Comparison of ENCODE assay signal across 11 cellular contexts in the genomic region with DNA sequence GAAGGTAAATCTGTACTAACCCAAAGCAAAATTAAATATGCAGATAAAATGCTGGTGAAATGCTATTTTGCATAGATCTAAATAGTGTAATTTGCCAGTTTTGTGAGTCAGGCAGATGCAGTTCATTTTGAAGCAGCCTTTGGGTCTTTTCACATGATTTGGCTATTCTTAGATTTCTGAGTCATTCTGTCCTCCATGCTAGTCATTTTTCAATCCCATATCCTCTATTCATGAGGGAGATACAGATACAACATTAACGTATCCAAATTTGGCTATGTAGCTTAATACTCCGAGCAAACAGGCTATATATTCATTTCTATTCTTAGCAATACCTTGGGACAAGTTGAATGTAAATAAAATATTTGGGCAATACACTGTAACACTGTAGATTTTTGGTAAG.
DNase-seq lines count a peak whose midpoint lies in the region; ATAC-seq and TF ChIP-seq lines count a peak whose summit lies in the region.
"Had no signal": no experiment of that assay in that cellular context is flagged by ENCODE, and none has a peak within 500 bp of the region (broad histone marks: within the 10 kb centered on the region; RNA-seq: fewer than 3 reads in every experiment).

No MANE protein-coding gene starts in this region.

- H3K9me3 ChIP-seq in subcutaneous abdominal adipose tissue (ENCODE audit: control insufficient read depth in 5 of 5, low read length in 5 of 5) = no peaks in the 10 kb centered on the region
- H3K9me3 ChIP-seq: neutrophil had no signal

- no peak for TF ChIP-seq CTCF in GM13977 (IDR thresholded peaks at IDR 0.05; ENCODE audit: extremely low read depth, insufficient read depth, missing control alignments)
- no peak for TF ChIP-seq CTCF in fibroblast of mammary gland (conservative IDR thresholded peaks at IDR 0.05; ENCODE audit: control insufficient read depth, insufficient read depth, low read depth, low read length)

- H3K27ac ChIP-seq in subcutaneous abdominal adipose tissue (ENCODE audit: low read depth, low read length) = peak overlapping the region; percentile 18
- H3K27ac ChIP-seq: neutrophil had no signal

- DNase-seq in GM13977 (ENCODE audit: low spot score) (peak; percentile 59), fibroblast of mammary gland (ENCODE audit: low read depth) (peak; percentile 79), HK-2 (ENCODE audit: unreplicated experiment) (no peak), activated gamma-delta T cell (lab: John Stamatoyannopoulos, UW) (no peak), NOMO-1 treated with DMSO at 0.1 percent for 48 hours (lab: John Stamatoyannopoulos, UW; ENCODE audit: unreplicated experiment) (no peak)
- DNase-seq: stimulated activated CD4-positive, alpha-beta T cell treated with anti-CD3 and anti-CD28 coated beads, Interleukin-1b, Interleukin-23, amount 100 ng/mL, for 48 hours had no signal

- no peak overlapping the region for H3K9ac ChIP-seq in subcutaneous abdominal adipose tissue (ENCODE audit: low read length in 5 of 5)

- no peaks in the 10 kb centered on the region for H3K36me3 ChIP-seq in subcutaneous abdominal adipose tissue (ENCODE audit: control insufficient read depth in 5 of 5, insufficient read depth in 5 of 5, low read length in 5 of 5)
- H3K36me3 ChIP-seq: neutrophil had no signal

- peak; percentile 82 for ATAC-seq in SK-N-SH treated with all-trans-retinoic acid at 6 μM for 48 hours
- no peak for ATAC-seq in GM18519 (IDR thresholded peaks at IDR 0.05; ENCODE audit: low FRiP score, unreplicated experiment)
- ATAC-seq: stimulated activated memory B cell treated with anti-CD40 and anti-IgM and Interleukin-4, amounts not matched to agents 10 μg/mL and 1 μg/mL and 100 μg/mL, for 72 hours had no signal

- H3K27me3 ChIP-seq in subcutaneous abdominal adipose tissue (ENCODE audit: control insufficient read depth in 5 of 5, insufficient read depth in 4 of 5, low read length in 5 of 5) = no peaks in the 10 kb centered on the region
- H3K27me3 ChIP-seq: neutrophil had no signal

- peaks cover 0 to 8% (median 0%) of the 10 kb centered on the region in 5 donors for H3K4me1 ChIP-seq in subcutaneous abdominal adipose tissue (ENCODE audit: control insufficient read depth in 5 of 5, insufficient read depth in 5 of 5, low read length in 5 of 5)

- in situ Hi-C loops in GM13977 (cut with MboI; ENCODE audit: low pct_unique_long_range_greater_than_20kb, low sequenced_read_pairs, unreplicated experiment) = no loop called here

- H3K4me3 ChIP-seq in fibroblast of mammary gland (ENCODE audit: control insufficient read depth, low read depth, low read length) = no peak overlapping the region
- H3K4me3 ChIP-seq in subcutaneous abdominal adipose tissue (ENCODE audit: low read depth in 1 of 5, low read length in 5 of 5) = no peak overlapping the region

TF ChIP-seq in SK-N-SH treated with all-trans-retinoic acid at 6 μM for 48 hours, 23 proteins besides CTCF, POLR2A, EP300 and RAD21:
- TF ChIP-seq TSHZ2 (CRISPR knock-in tag; IDR thresholded peaks at IDR 0.05) (no peak), ESRRG (CRISPR knock-in tag; IDR thresholded peaks at IDR 0.05) (no peak), CSDC2 (CRISPR knock-in tag; IDR thresholded peaks at IDR 0.05) (no peak), SNAI2 (CRISPR knock-in tag; IDR thresholded peaks at IDR 0.05) (no peak), OSR1 (CRISPR knock-in tag; IDR thresholded peaks at IDR 0.05) (no peak), ZC3H10 (CRISPR knock-in tag; IDR thresholded peaks at IDR 0.05) (no peak), BACH2 (CRISPR knock-in tag; IDR thresholded peaks at IDR 0.05; ENCODE audit: borderline replicate concordance) (no peak), TCF4 (CRISPR knock-in tag; IDR thresholded peaks at IDR 0.05; ENCODE audit: borderline replicate concordance) (no peak), TOX (CRISPR knock-in tag; IDR thresholded peaks at IDR 0.05; ENCODE audit: borderline replicate concordance) (no peak)

Comparison
In these comparisons a context has a peak if more than half of its experiments do, and no peak if none do; other contexts are left out.
1. DNase-seq: peak in GM13977 (single experiment) and fibroblast of mammary gland (single experiment); none in HK-2 (single experiment), activated gamma-delta T cell (single experiment) and NOMO-1 treated with DMSO at 0.1 percent for 48 hours (single experiment).